25 cellular contexts compared by ENCODE assay signal in genomic region chr3:39112113-39112512, GRCh38.
"Had no signal": no experiment of that assay in that cellular context is flagged by ENCODE, and none has a peak within 500 bp of the region (broad histone marks: within the 10 kb centered on the region; RNA-seq: fewer than 3 reads in every experiment).

No MANE protein-coding gene starts in this region.

- H3K36me3 Mint-ChIP-seq: activated naive CD8-positive, alpha-beta T cell treated with anti-CD3 and anti-CD28 coated beads, Interleukin-2, amount 10 ng/mL, durations not matched to agents 7 days and 5 days had no signal

- H3K9me3 ChIP-seq: adrenal gland, Peyer's patch, SJCRH30, SK-N-SH had no signal

- H3K4me1 ChIP-seq: SJCRH30 had no signal

- H3K4me3 ChIP-seq: adrenal gland, Peyer's patch, SJCRH30 had no signal

- H3K4me3 Mint-ChIP-seq: activated CD8-positive, alpha-beta T cell treated with anti-CD3 and anti-CD28 coated beads, Interleukin-2, amount 10 ng/mL, durations not matched to agents 7 days and 5 days; activated naive CD8-positive, alpha-beta T cell treated with anti-CD3 and anti-CD28 coated beads, Interleukin-2, amount 10 ng/mL, durations not matched to agents 7 days and 5 days; activated T-cell treated with anti-CD3 and anti-CD28 coated beads, Interleukin-2, amount 50 U/mL, for 4 hours; T-helper 1 cell treated with Interleukin-12 subunit alpha and Interleukin-12 subunit beta and Interleukin-4 antibody, amounts not matched to agents 30 μg/mL and 1 μg/mL, for 36 hours had no signal

- H3K27me3 ChIP-seq: adrenal gland, Peyer's patch, SJCRH30 had no signal

- H3K36me3 ChIP-seq: adrenal gland, Peyer's patch, SJCRH30 had no signal

- H3K9me3 Mint-ChIP-seq: activated naive CD8-positive, alpha-beta T cell treated with anti-CD3 and anti-CD28 coated beads, Interleukin-2, amount 10 ng/mL, durations not matched to agents 7 days and 5 days; activated T-cell treated with anti-CD3 and anti-CD28 coated beads, Interleukin-2, amount 50 U/mL, for 4 hours; T-helper 1 cell treated with Interleukin-12 subunit alpha and Interleukin-12 subunit beta and Interleukin-4 antibody, amounts not matched to agents 30 μg/mL and 1 μg/mL, for 36 hours had no signal

- H3K9ac ChIP-seq: SK-N-SH had no signal

- H3K27ac ChIP-seq: adrenal gland, Peyer's patch, RWPE1, SJCRH30 had no signal

- DNase-seq: activated CD4-positive, alpha-beta T cell treated with anti-CD3 and anti-CD28 coated beads for 48 hours; activated CD4-positive, alpha-beta T cell treated with anti-CD3 and anti-CD28 coated beads, Interleukin-2, amount 50 U/mL, for 4 hours; activated CD8-positive, alpha-beta T cell treated with anti-CD3 and anti-CD28 coated beads, Interleukin-2, amount 10 ng/mL, durations not matched to agents 7 days and 5 days; activated naive CD4-positive, alpha-beta T cell treated with anti-CD3 and anti-CD28 coated beads, Interleukin-2, amount 50 U/mL, for 16 hours; activated naive CD8-positive, alpha-beta T cell treated with anti-CD3 and anti-CD28 coated beads, Interleukin-2, amount 10 ng/mL, durations not matched to agents 7 days and 5 days; activated T-cell treated with anti-CD3 and anti-CD28 coated beads, Interleukin-2, amount 50 U/mL, for 4 hours; anterior cingulate cortex; IMR-90; Kasumi-1; KBM-7; NCI-H1105 treated with DMSO at 0.1 percent for 48 hours; NCI-H1436 treated with DMSO at 0.1 percent for 48 hours; NCI-H187 treated with DMSO at 0.1 percent for 48 hours; NCI-H2081 treated with DMSO at 0.1 percent for 48 hours; NCI-H446; NCI-H524; Right ventricle myocardium superior; SJCRH30; SK-N-SH; SW 1271 had no signal

- H3K27ac Mint-ChIP-seq: activated CD8-positive, alpha-beta T cell treated with anti-CD3 and anti-CD28 coated beads, Interleukin-2, amount 10 ng/mL, durations not matched to agents 7 days and 5 days; activated naive CD8-positive, alpha-beta T cell treated with anti-CD3 and anti-CD28 coated beads, Interleukin-2, amount 10 ng/mL, durations not matched to agents 7 days and 5 days; T-helper 1 cell treated with Interleukin-12 subunit alpha and Interleukin-12 subunit beta and Interleukin-4 antibody, amounts not matched to agents 30 μg/mL and 1 μg/mL, for 36 hours had no signal

- ATAC-seq: activated CD4-positive, CD25-positive, alpha-beta regulatory T cell treated with anti-CD3 and anti-CD28 coated beads, Interleukin-2, amount 50 U/mL, for 24 hours; activated CD8-positive, alpha-beta T cell treated with anti-CD3 and anti-CD28 coated beads, Interleukin-2, amount 10 ng/mL, durations not matched to agents 7 days and 5 days; activated T-cell treated with anti-CD3 and anti-CD28 coated beads, Interleukin-2, amount 50 U/mL, for 4 hours had no signal
